In genomic region chr7:28856656-28857055, GRCh38 we compare ENCODE assay signal across 22 cellular contexts.
"Had no signal": no experiment of that assay in that cellular context is flagged by ENCODE, and none has a peak within 500 bp of the region (broad histone marks: within the 10 kb centered on the region; RNA-seq: fewer than 3 reads in every experiment).

No MANE protein-coding gene starts in this region.

- H3K27me3 ChIP-seq: vagina had no signal

- H3K9me3 ChIP-seq: gastroesophageal sphincter, heart left ventricle, transverse colon, vagina had no signal

- H3K36me3 Mint-ChIP-seq: activated naive CD4-positive, alpha-beta T cell treated with anti-CD3 and anti-CD28 coated beads, Interleukin-2, amount 10 ng/mL, durations not matched to agents 7 days and 5 days; stimulated activated effector memory CD8-positive, alpha-beta T cell treated with anti-CD3 and anti-CD28 coated beads, Interleukin-12 subunit alpha, Interleukin-12 subunit beta, amount 100 ng/mL, for 72 hours; WTC11 had no signal

- H3K4me3 ChIP-seq: gastroesophageal sphincter, heart left ventricle, transverse colon, vagina had no signal

- ATAC-seq: activated T-cell treated with anti-CD3 and anti-CD28 coated beads, Interleukin-2, amount 50 U/mL, for 72 hours; esophagus mucosa; gastroesophageal sphincter; heart left ventricle; left ventricle myocardium superior; right cardiac atrium; stimulated activated effector memory CD8-positive, alpha-beta T cell treated with anti-CD3 and anti-CD28 coated beads, Interleukin-12 subunit alpha, Interleukin-12 subunit beta, amount 100 ng/mL, for 72 hours; WTC11 had no signal

- H3K79me2 ChIP-seq: parathyroid adenoma had no signal

- H3K27ac ChIP-seq: gastroesophageal sphincter, heart left ventricle, parathyroid adenoma, transverse colon, vagina had no signal

- H3K4me3 Mint-ChIP-seq: activated naive CD4-positive, alpha-beta T cell treated with anti-CD3 and anti-CD28 coated beads, Interleukin-2, amount 10 ng/mL, durations not matched to agents 7 days and 5 days; activated T-cell treated with anti-CD3 and anti-CD28 coated beads, Interleukin-2, amount 50 U/mL, for 72 hours; nephron progenitor cell; stimulated activated effector memory CD8-positive, alpha-beta T cell treated with anti-CD3 and anti-CD28 coated beads, Interleukin-12 subunit alpha, Interleukin-12 subunit beta, amount 100 ng/mL, for 72 hours; T-helper 1 cell treated with Interleukin-12 subunit alpha and Interleukin-12 subunit beta and Interleukin-4 antibody, amounts not matched to agents 30 μg/mL and 1 μg/mL, for 36 hours; WTC11 had no signal

- H3K36me3 ChIP-seq: gastroesophageal sphincter, heart left ventricle, transverse colon, vagina had no signal

- DNase-seq: activated CD4-positive, alpha-beta T cell treated with anti-CD3 and anti-CD28 coated beads, Interleukin-2, amount 50 U/mL, for 4 hours; activated CD8-positive, alpha-beta memory T cell treated with anti-CD3 and anti-CD28 coated beads, Interleukin-2, amount 50 U/mL, for 48 hours; activated effector memory CD4-positive, alpha-beta T cell treated with anti-CD3 and anti-CD28 coated beads, Interleukin-2, amount 50 U/mL, for 16 hours; activated naive CD4-positive, alpha-beta T cell treated with anti-CD3 and anti-CD28 coated beads, Interleukin-2, amount 10 ng/mL, durations not matched to agents 7 days and 5 days; activated T-cell treated with anti-CD3 and anti-CD28 coated beads, Interleukin-2, amount 50 U/mL, for 72 hours; aorta; central memory CD4-positive, alpha-beta T cell; effector memory CD4-positive, alpha-beta T cell; heart left ventricle; left ventricle myocardium superior; nephron progenitor cell; right cardiac atrium; stimulated activated CD4-positive, alpha-beta T cell treated with anti-CD3 and anti-CD28 coated beads, Interleukin-1b, Interleukin-23, amount 100 ng/mL, for 48 hours; T1000; transverse colon had no signal

- H3K9me3 Mint-ChIP-seq: activated naive CD4-positive, alpha-beta T cell treated with anti-CD3 and anti-CD28 coated beads, Interleukin-2, amount 10 ng/mL, durations not matched to agents 7 days and 5 days; activated T-cell treated with anti-CD3 and anti-CD28 coated beads, Interleukin-2, amount 50 U/mL, for 72 hours; nephron progenitor cell; stimulated activated effector memory CD8-positive, alpha-beta T cell treated with anti-CD3 and anti-CD28 coated beads, Interleukin-12 subunit alpha, Interleukin-12 subunit beta, amount 100 ng/mL, for 72 hours; T-helper 1 cell treated with Interleukin-12 subunit alpha and Interleukin-12 subunit beta and Interleukin-4 antibody, amounts not matched to agents 30 μg/mL and 1 μg/mL, for 36 hours; WTC11 had no signal

- H2AFZ ChIP-seq: parathyroid adenoma had no signal
